In genomic region chr6:159163901-159164370, GRCh38 we compare ENCODE assay signal across 23 cellular contexts. TPM values are rescaled to one million over a fixed set of nuclear protein-coding genes. Genes with fewer than 3 reads are reported as not detected.
DNase-seq lines count a peak whose midpoint lies in the region.
"Had no signal": no experiment of that assay in that cellular context is flagged by ENCODE, and none has a peak within 500 bp of the region (broad histone marks: within the 10 kb centered on the region; RNA-seq: fewer than 3 reads in every experiment).

No MANE protein-coding gene starts in this region.

- H3F3A ChIP-seq in GM23248 (ENCODE audit: insufficient read depth): no peaks in the 10 kb centered on the region

- no peaks in the 10 kb centered on the region for H3K9me2 ChIP-seq in GM23248 (ENCODE audit: insufficient read depth)

- DNase-seq in GM23248 (peak; percentile 45), SK-N-MC (ENCODE audit: low read depth, low spot score) (no peak), fibroblast of gingiva (ENCODE audit: low read depth) (peak; percentile 41), skeletal muscle cell (ENCODE audit: low read depth) (peak; percentile 40), 8988T (no peak), ACHN (no peak)
- no peak for DNase-seq in activated CD4-positive, CD25-positive, alpha-beta regulatory T cell (lab: John Stamatoyannopoulos, UW)
- DNase-seq: activated CD4-positive, alpha-beta T cell treated with anti-CD3 and anti-CD28 coated beads, Interleukin-2, amount 10 ng/mL, durations not matched to agents 24 days and 14 days; activated CD8-positive, alpha-beta memory T cell treated with anti-CD3 and anti-CD28 coated beads, Interleukin-2, amount 50 U/mL, for 4 hours; activated gamma-delta T cell treated with Interleukin-2 at 50 U/mL for 16 hours; GF-D8; heart left ventricle; MM.1S; naive thymus-derived CD4-positive, alpha-beta T cell; NCI-H1694 treated with DMSO at 0.1 percent for 48 hours; ovary; stimulated activated CD4-positive, alpha-beta T cell treated with anti-CD3 and anti-CD28 coated beads, Interleukin-2, amount 100 ng/mL, for 48 hours; SW 1271; uterus had no signal

- no peak overlapping the region for H3K4me2 ChIP-seq in GM23248 (ENCODE audit: unreplicated experiment)
- H3K4me2 ChIP-seq: BLaER1 treated with 17β-estradiol and CSF1 and Interleukin-3, amounts not matched to agents 10 nM and 100 nM had no signal

- in situ Hi-C loops in GM23248 (cut with MboI) (no loop called here), ACHN (cut with HindIII; ENCODE audit: low pct_ligation_motif_present, low pct_unique_long_range_greater_than_20kb, low sequenced_read_pairs) (no loop called here)

- H3K79me2 ChIP-seq in GM23248 (ENCODE audit: insufficient read depth): no peaks in the 10 kb centered on the region

- H2AFZ ChIP-seq in GM23248: no peak overlapping the region

- H3K9ac ChIP-seq in GM23248: no peak overlapping the region
- no peak overlapping the region for H3K9ac ChIP-seq in SK-N-MC (ENCODE audit: insufficient read length)
- H3K9ac ChIP-seq: BLaER1 treated with 17β-estradiol and CSF1 and Interleukin-3, amounts not matched to agents 10 nM and 100 nM had no signal

- no peaks in the 10 kb centered on the region for H3K9me3 ChIP-seq in GM23248 (ENCODE audit: low read depth)
- no peaks in the 10 kb centered on the region for H3K9me3 ChIP-seq in SK-N-MC (ENCODE audit: low read depth, low read length)
- H3K9me3 ChIP-seq: heart left ventricle, ovary, uterus had no signal

- WGBS in GM23248 (ENCODE audit: low coverage in 1 of 2, low lambda C conversion rate in 2 of 2, missing lambda C conversion rate in 2 of 2), 2 experiments: 33 to 36% methylated on average over 5 of the region's 5 CpGs

- H3K27me3 ChIP-seq in GM23248 (replicated peaks; ENCODE audit: insufficient read depth): 0 out of 2 replicates have a peak, but pooled peaks cover 7% of the 10 kb centered on the region
- H3K27me3 ChIP-seq: ovary, uterus had no signal

- H3K27ac ChIP-seq in GM23248 (no peak overlapping the region), SK-N-MC (0 out of 2 replicates have a peak overlapping the region, but pooled peaks have one; percentile 26)
- H3K27ac ChIP-seq: BLaER1 treated with 17β-estradiol and CSF1 and Interleukin-3, amounts not matched to agents 10 nM and 100 nM; heart left ventricle; ovary; RWPE1; uterus had no signal

- H3K4me1 ChIP-seq in GM23248 (ENCODE audit: insufficient read depth): no peaks in the 10 kb centered on the region
- H3K4me1 ChIP-seq: uterus had no signal

- H4K20me1 ChIP-seq in GM23248 (ENCODE audit: insufficient read depth): no peaks in the 10 kb centered on the region

- H3K4me3 ChIP-seq in GM23248 (no peak overlapping the region), SK-N-MC (peak overlapping the region; percentile 17; the same call in 1 of the 2 replicates), skeletal muscle cell (ENCODE audit: low read depth, low read length) (no peak overlapping the region)
- H3K4me3 ChIP-seq: BLaER1 treated with 17β-estradiol and CSF1 and Interleukin-3, amounts not matched to agents 10 nM and 100 nM; heart left ventricle; ovary; uterus had no signal

- H3K36me3 ChIP-seq in GM23248 (ENCODE audit: low read depth) (no peaks in the 10 kb centered on the region), SK-N-MC (ENCODE audit: insufficient read depth, low read length) (no peaks in the 10 kb centered on the region)
- H3K36me3 ChIP-seq: BLaER1 treated with 17β-estradiol and CSF1 and Interleukin-3, amounts not matched to agents 10 nM and 100 nM; heart left ventricle; ovary; uterus had no signal

RNA-seq across cellular contexts. Expression of gene FNDC1, which starts 5.3 kb away (rescaled TPM):
- 4.8 and 5.2 TPM in 2 replicates for total RNA-seq in GM23248 (2014; rRNA removed; shearing (Covaris generic))
- polyA plus RNA-seq in GM23248 (2016; fragmentation: Nextera tagmentation; extraction: Ambion mirVana): 7.8 and 8.6 TPM in 2 replicates
- total RNA-seq: activated CD4-positive, alpha-beta T cell treated with anti-CD3 and anti-CD28 coated beads, Interleukin-2, amount 10 ng/mL, durations not matched to agents 24 days and 14 days; dermis microvascular lymphatic vessel endothelial cell; epithelial cell of proximal tubule; naive thymus-derived CD4-positive, alpha-beta T cell had no signal
- polyA plus RNA-seq: naive thymus-derived CD4-positive, alpha-beta T cell had no signal

Comparison
In these comparisons a context has a peak if more than half of its experiments do, and no peak if none do; other contexts are left out.
1. DNase-seq: peak in GM23248 (single experiment), fibroblast of gingiva (single experiment) and skeletal muscle cell (single experiment); none in SK-N-MC (single experiment), activated CD4-positive, CD25-positive, alpha-beta regulatory T cell (0 of 4), 8988T (single experiment) and ACHN (single experiment).